12 cellular contexts compared by ENCODE assay signal in the genomic region with DNA sequence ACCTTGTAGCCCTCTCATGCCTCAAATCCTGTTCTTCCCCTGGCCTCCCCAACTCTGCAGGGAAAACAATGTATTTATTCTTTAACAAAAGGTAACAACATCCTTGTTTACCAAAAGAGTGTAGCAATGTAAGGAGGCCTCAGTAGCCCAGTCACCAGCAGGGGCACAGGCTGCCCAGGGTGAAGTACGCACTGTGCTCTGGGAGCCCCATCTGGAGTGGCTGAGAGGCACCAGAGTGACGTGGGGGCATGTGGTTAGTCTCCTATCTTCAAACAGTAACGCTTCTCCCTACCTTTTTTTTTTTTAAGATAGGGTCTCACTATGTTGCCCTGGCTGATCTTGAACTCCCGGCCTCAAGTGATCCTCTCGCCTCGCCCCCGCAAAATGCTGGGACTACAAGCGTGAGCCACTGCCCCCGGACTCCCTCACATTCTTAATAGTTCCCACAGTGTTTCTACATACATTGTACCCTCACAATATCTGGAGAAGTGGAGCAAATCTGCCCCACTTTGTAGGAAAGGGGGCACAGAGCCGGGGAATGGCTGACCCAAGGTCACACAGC. TPM values are rescaled to one million over a fixed set of nuclear protein-coding genes. Genes with fewer than 3 reads are reported as not detected.
A peak's percentile ranks its signal among the peaks of the same experiment; 100 is the strongest.
DNase-seq lines count a peak whose midpoint lies in the region; ATAC-seq and TF ChIP-seq lines count a peak whose summit lies in the region.
"Had no signal": no experiment of that assay in that cellular context is flagged by ENCODE, and none has a peak within 500 bp of the region (broad histone marks: within the 10 kb centered on the region; RNA-seq: fewer than 3 reads in every experiment).

No MANE protein-coding gene starts in this region.

- H3K4me1 ChIP-seq in GM23248 (ENCODE audit: insufficient read depth) (peaks cover 55% of the 10 kb centered on the region), smooth muscle cell (ENCODE audit: low read depth) (peaks cover 19% of the 10 kb centered on the region)

- H3K4me3 ChIP-seq in GM23248, result no peak overlapping the region
- H3K4me3 ChIP-seq in fibroblast of the aortic adventitia (ENCODE audit: low read depth, low read length), result peak overlapping the region; percentile 86
- H3K4me3 ChIP-seq in smooth muscle cell, result peak overlapping the region; percentile 89
- H3K4me3 ChIP-seq: GM23338 had no signal

- H3K27ac ChIP-seq in GM23248 (peak overlapping the region; percentile 43; the same call in 1 of the 2 replicates), smooth muscle cell (ENCODE audit: low read depth) (peak overlapping the region; percentile 55)

- H3K9me3 Mint-ChIP-seq in T-cell, result no peaks in the 10 kb centered on the region
- H3K9me3 Mint-ChIP-seq: activated naive CD4-positive, alpha-beta T cell treated with anti-CD3 and anti-CD28 coated beads, Interleukin-2, amount 10 ng/mL, durations not matched to agents 7 days and 5 days; GM23338 had no signal

- peak overlapping the region in 1 of 3 donors; percentile 17 for H3K4me3 Mint-ChIP-seq in T-cell
- H3K4me3 Mint-ChIP-seq: GM23338 had no signal

- H4K20me1 ChIP-seq in GM23248 (ENCODE audit: insufficient read depth) (no peaks in the 10 kb centered on the region), smooth muscle cell (ENCODE audit: low read depth) (peaks cover 83% of the 10 kb centered on the region)

- H3K27me3 Mint-ChIP-seq in T-cell, result no peaks in the 10 kb centered on the region
- H3K27me3 Mint-ChIP-seq: activated naive CD4-positive, alpha-beta T cell treated with anti-CD3 and anti-CD28 coated beads, Interleukin-2, amount 10 ng/mL, durations not matched to agents 7 days and 5 days had no signal

- CTCF ChIA-PET in T-cell (lab: Charles Lee), result no interaction called here

- POLR2A ChIA-PET in T-cell (lab: Charles Lee), result interaction anchor here in 1 of 2 donors (0.5 kb wide), 1 partner anchor 49 kb away, joined by 4 read pairs; no protein-coding TSS in a partner anchor

- H3K9me3 ChIP-seq in GM23248 (ENCODE audit: low read depth), result no peaks in the 10 kb centered on the region
- H3K9me3 ChIP-seq in smooth muscle cell (replicated peaks; ENCODE audit: low read depth), result no peaks in the 10 kb centered on the region

- H3K9ac ChIP-seq in GM23248 (peak overlapping the region; percentile 84; the same call in 1 of the 2 replicates), smooth muscle cell (ENCODE audit: low read depth) (no peak overlapping the region)

- no peaks in the 10 kb centered on the region for H3K36me3 ChIP-seq in GM23248 (ENCODE audit: low read depth)
- H3K36me3 ChIP-seq in smooth muscle cell (ENCODE audit: low read depth), result no peaks in the 10 kb centered on the region

- H3K27ac Mint-ChIP-seq in T-cell, result peak overlapping the region; percentile 53 to 89
- H3K27ac Mint-ChIP-seq: GM23338 had no signal

- H3F3A ChIP-seq in GM23248 (ENCODE audit: insufficient read depth) (peaks cover 29% of the 10 kb centered on the region), smooth muscle cell (ENCODE audit: low read depth) (peaks cover 11% of the 10 kb centered on the region)

- no peak for DNase-seq in GM23248
- DNase-seq in T-cell, result no peak
- DNase-seq in fibroblast of the aortic adventitia (ENCODE audit: low read depth), result no peak
- no peak for DNase-seq in smooth muscle cell (lab: John Stamatoyannopoulos, UW; ENCODE audit: unreplicated experiment)
- DNase-seq in GOT3 (lab: John Stamatoyannopoulos, UW), result no peak
- DNase-seq in NCI-H1694 treated with DMSO at 0.1 percent for 48 hours (lab: John Stamatoyannopoulos, UW), result no peak
- DNase-seq: activated naive CD4-positive, alpha-beta T cell treated with anti-CD3 and anti-CD28 coated beads, Interleukin-2, amount 10 ng/mL, durations not matched to agents 7 days and 5 days; mesendoderm; stimulated activated CD4-positive, alpha-beta T cell treated with anti-CD3 and anti-CD28 coated beads, Interleukin-2, amount 100 ng/mL, for 24 hours had no signal

- H3K4me1 Mint-ChIP-seq in T-cell, result peaks cover 70 to 77% (median 76%) of the 10 kb centered on the region in 3 donors

- H3K79me2 ChIP-seq in GM23248 (ENCODE audit: insufficient read depth) (peaks cover 79% of the 10 kb centered on the region), smooth muscle cell (ENCODE audit: low read depth) (peaks cover 92% of the 10 kb centered on the region)

- H3K4me2 ChIP-seq in GM23248 (ENCODE audit: unreplicated experiment), result no peak overlapping the region
- H3K4me2 ChIP-seq in smooth muscle cell, result peak overlapping the region; percentile 99
- H3K4me2 ChIP-seq: GM23338 had no signal

- TF ChIP-seq CTCF in fibroblast of the aortic adventitia (IDR thresholded peaks at IDR 0.05; ENCODE audit: insufficient read depth, low read length), result no peak
- TF ChIP-seq CTCF in smooth muscle cell (IDR thresholded peaks at IDR 0.05; ENCODE audit: borderline replicate concordance, insufficient read depth, poor library complexity, severe bottlenecking), result no peak

- H3K36me3 Mint-ChIP-seq in T-cell, result no peaks in the 10 kb centered on the region

- in situ Hi-C loops in GM23248 (cut with MboI), result no loop called here

- WGBS in GM23248 (ENCODE audit: low coverage in 1 of 2, low lambda C conversion rate in 2 of 2, missing lambda C conversion rate in 2 of 2), 2 experiments, result 83 to 84% methylated on average over 10 of the region's 10 CpGs
- 65% methylated on average over 10 of the region's 10 CpGs for WGBS in smooth muscle cell (ENCODE audit: low lambda C conversion rate)

- ATAC-seq in T-cell (replicated peaks in 1 of 4) (no peak), GM21390 (IDR thresholded peaks at IDR 0.05; ENCODE audit: unreplicated experiment) (no peak)
- ATAC-seq: esophagus mucosa, GM23338 had no signal

- H3K27me3 ChIP-seq in GM23248 (replicated peaks; ENCODE audit: insufficient read depth), result no peaks in the 10 kb centered on the region
- H3K27me3 ChIP-seq in smooth muscle cell (ENCODE audit: low read depth), result no peaks in the 10 kb centered on the region

- H2AFZ ChIP-seq in GM23248 (no peak overlapping the region), smooth muscle cell (ENCODE audit: low read depth) (no peak overlapping the region)
- H2AFZ ChIP-seq: GM23338 had no signal

- H3K9me2 ChIP-seq in GM23248 (ENCODE audit: insufficient read depth), result no peaks in the 10 kb centered on the region

RNA-seq across cellular contexts. Expression of a gene that starts 51.3 kb away (rescaled TPM):
- 100 and 124 TPM in 2 replicates for total RNA-seq in GM23248 (2014; rRNA removed; shearing (Covaris generic))
- 82.3 and 84.2 TPM in 2 replicates for polyA plus RNA-seq in GM23248 (2016; fragmentation: Nextera tagmentation; extraction: Ambion mirVana)
- 10 to 100 TPM; 81.0 to 94.5 (median 87.1) TPM for total RNA-seq in T-cell
- total RNA-seq in fibroblast of the aortic adventitia (ENCODE audit: low replicate concordance), result 30.7 and 90.4 TPM in 2 replicates
- total RNA-seq in smooth muscle cell, result 63.8 and 129 TPM in 2 replicates
- polyA plus RNA-seq in smooth muscle cell, result 101 and 108 TPM in 2 replicates
